11 cellular contexts compared by ENCODE assay signal in the genomic region with DNA sequence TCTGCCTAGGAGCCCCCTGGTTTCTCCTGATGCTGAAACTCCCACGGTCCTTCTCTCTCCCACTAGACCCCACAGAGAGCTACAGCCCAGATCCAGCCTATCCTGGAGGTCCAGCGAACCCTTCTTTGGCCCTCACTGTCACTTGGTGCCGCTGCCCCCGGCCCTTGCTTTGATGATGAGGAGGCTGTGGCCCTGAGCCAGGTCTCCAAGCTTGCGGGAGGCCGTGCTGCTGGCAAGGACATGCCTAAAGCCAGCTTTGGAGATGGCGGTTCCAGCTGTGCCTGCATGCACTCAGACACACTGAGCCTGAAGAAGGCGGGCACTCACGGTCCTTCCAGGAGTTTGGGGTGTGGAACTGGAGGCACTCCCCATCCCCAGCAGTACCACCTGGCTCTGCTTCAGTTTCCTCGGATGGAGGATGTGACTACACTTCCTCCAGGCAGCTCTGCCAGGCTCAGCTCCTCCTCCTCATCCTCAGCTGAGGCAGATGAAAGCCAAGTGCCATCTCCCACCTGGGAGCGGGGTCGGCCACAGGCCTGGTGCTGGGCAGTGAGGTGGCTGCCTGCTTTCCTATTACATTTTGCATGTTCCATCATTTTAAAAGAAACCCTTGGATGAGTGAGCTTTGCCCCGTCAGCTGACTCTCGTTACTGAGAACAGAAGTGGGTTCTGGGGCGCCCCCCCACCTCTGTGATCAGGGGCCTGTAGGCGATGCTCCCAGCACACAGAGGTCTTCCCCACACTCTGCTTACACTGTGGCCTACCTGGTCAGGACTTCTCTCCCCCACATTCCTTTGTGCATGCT. TPM values are rescaled to one million over a fixed set of nuclear protein-coding genes. Genes with fewer than 3 reads are reported as not detected.
DNase-seq lines count a peak whose midpoint lies in the region; FAIRE-seq and TF ChIP-seq lines count a peak whose summit lies in the region.
"Had no signal": no experiment of that assay in that cellular context is flagged by ENCODE, and none has a peak within 500 bp of the region (broad histone marks: within the 10 kb centered on the region; RNA-seq: fewer than 3 reads in every experiment).

No MANE protein-coding gene starts in this region.

- no peak for TF ChIP-seq CTCF in GM06990 (IDR thresholded peaks at IDR 0.05; ENCODE audit: insufficient read depth, low read length, poor library complexity, severe bottlenecking)
- no peak for TF ChIP-seq CTCF in OCI-LY1 (IDR thresholded peaks at IDR 0.05; ENCODE audit: low read length)
- TF ChIP-seq CTCF in coronary artery (IDR thresholded peaks at IDR 0.05), result no peak
- TF ChIP-seq CTCF in osteoblast (IDR thresholded peaks at IDR 0.05; ENCODE audit: extremely low read depth, low read depth, low read length), result no peak
- no peak for TF ChIP-seq CTCF in endodermal cell (conservative IDR thresholded peaks at IDR 0.05)

- H3K79me2 ChIP-seq in OCI-LY1 (ENCODE audit: insufficient read depth, low read length) (no peaks in the 10 kb centered on the region), osteoblast (ENCODE audit: insufficient read depth, low read length) (peaks cover 33% of the 10 kb centered on the region)

- FAIRE-seq in RCC 7860 (lab: Jason Lieb, UNC), result no peak
- FAIRE-seq: G401.6 had no signal

- DNase-seq in GM06990 (ENCODE audit: extremely low read depth, insufficient read length) (no peak), coronary artery (ENCODE audit: low spot score) (no peak), osteoblast (ENCODE audit: insufficient read length, low spot score, missing footprints) (peak; percentile 48), NCI-H524 (lab: John Stamatoyannopoulos, UW) (no peak), endodermal cell (no peak), RCC 7860 (ENCODE audit: low spot score) (no peak)
- DNase-seq: dorsolateral prefrontal cortex, NCI-H1694 had no signal

- H3K27ac ChIP-seq in OCI-LY1 (ENCODE audit: low read depth, low read length, poor library complexity, severe bottlenecking) (peak overlapping the region; percentile 85), coronary artery (peak overlapping the region; percentile 51 to 69), osteoblast (ENCODE audit: low read depth, low read length) (peak overlapping the region; percentile 38), endodermal cell (ENCODE audit: low read depth, low read length) (no peak overlapping the region)

- no peaks in the 10 kb centered on the region for H3K27me3 ChIP-seq in GM06990 (replicated peaks; ENCODE audit: control insufficient read depth, insufficient read depth, low read length)
- no peaks in the 10 kb centered on the region for H3K27me3 ChIP-seq in OCI-LY1 (ENCODE audit: insufficient read depth, low read length)
- no peaks in the 10 kb centered on the region for H3K27me3 ChIP-seq in osteoblast (ENCODE audit: insufficient read depth, low read length)
- no peaks in the 10 kb centered on the region for H3K27me3 ChIP-seq in endodermal cell (ENCODE audit: control insufficient read depth, insufficient read depth, low read length, poor library complexity, severe bottlenecking)
- H3K27me3 ChIP-seq: dorsolateral prefrontal cortex, SJSA1 had no signal

- H3K4me1 ChIP-seq in OCI-LY1 (ENCODE audit: insufficient read depth, low read length, severe bottlenecking) (peaks cover 34% of the 10 kb centered on the region), osteoblast (ENCODE audit: insufficient read depth, low read length) (peaks cover 15% of the 10 kb centered on the region), endodermal cell (ENCODE audit: control insufficient read depth, insufficient read depth, low read length) (no peaks in the 10 kb centered on the region)

- H2AFZ ChIP-seq in OCI-LY1 (ENCODE audit: low read length) (no peak overlapping the region), osteoblast (ENCODE audit: low read length) (no peak overlapping the region)

- H3K4me3 ChIP-seq in GM06990 (replicated peaks; ENCODE audit: low read depth, low read length) (peak overlapping the region; percentile 45), OCI-LY1 (ENCODE audit: low read depth, low read length, poor library complexity, severe bottlenecking) (peak overlapping the region; percentile 11), coronary artery (no peak overlapping the region), osteoblast (ENCODE audit: insufficient read depth, low read length) (no peak overlapping the region), endodermal cell (ENCODE audit: low read length) (no peak overlapping the region)
- H3K4me3 ChIP-seq: dorsolateral prefrontal cortex, SJSA1 had no signal

- H3K27ac Mint-ChIP-seq in endodermal cell, result no peak overlapping the region

- H3K9ac ChIP-seq in OCI-LY1 (ENCODE audit: low read length), result peak overlapping the region; percentile 20; the same call in 1 of the 2 replicates
- no peak overlapping the region for H3K9ac ChIP-seq in endodermal cell (ENCODE audit: extremely low read depth, low read length, poor library complexity, severe bottlenecking)

- no peaks in the 10 kb centered on the region for H3K9me3 Mint-ChIP-seq in endodermal cell

- peaks cover 38% of the 10 kb centered on the region for H3K36me3 Mint-ChIP-seq in endodermal cell (ENCODE audit: low read depth)

- no peaks in the 10 kb centered on the region for H3F3A ChIP-seq in OCI-LY1 (ENCODE audit: insufficient read depth, low read length)

- H3K9me3 ChIP-seq in OCI-LY1 (ENCODE audit: low read length) (no peaks in the 10 kb centered on the region), osteoblast (ENCODE audit: low read depth, low read length) (no peaks in the 10 kb centered on the region), endodermal cell (ENCODE audit: control insufficient read depth, low read length) (no peaks in the 10 kb centered on the region)
- H3K9me3 ChIP-seq: SJSA1 had no signal

- H4K20me1 ChIP-seq in OCI-LY1 (ENCODE audit: insufficient read depth, low read length) (no peaks in the 10 kb centered on the region), osteoblast (ENCODE audit: insufficient read depth, low read length) (peaks cover 28% of the 10 kb centered on the region)

- H3K9me2 ChIP-seq in OCI-LY1 (ENCODE audit: low read depth, low read length), result no peaks in the 10 kb centered on the region

- H3K27me3 Mint-ChIP-seq in endodermal cell (ENCODE audit: insufficient read depth), result no peaks in the 10 kb centered on the region

- H3K36me3 ChIP-seq in GM06990 (ENCODE audit: control insufficient read depth, insufficient read depth, low read length) (peaks cover 41% of the 10 kb centered on the region), OCI-LY1 (ENCODE audit: insufficient read depth, low read length) (peaks cover 38% of the 10 kb centered on the region; the same call in 1 of the 2 replicates), osteoblast (ENCODE audit: insufficient read depth, low read length) (peaks cover 43% of the 10 kb centered on the region), endodermal cell (ENCODE audit: control insufficient read depth, insufficient read depth, low read length) (peaks cover 48% of the 10 kb centered on the region)

- H3K4me1 Mint-ChIP-seq in endodermal cell, result no peaks in the 10 kb centered on the region

- H3K4me2 ChIP-seq in OCI-LY1 (ENCODE audit: low read length) (peak overlapping the region; percentile 49), osteoblast (ENCODE audit: insufficient read depth, low read length) (no peak overlapping the region)

- no peak overlapping the region for H3K4me3 Mint-ChIP-seq in endodermal cell

- 90 to 91% methylated on average over 7 to 16 of the region's 16 CpGs for WGBS in endodermal cell (ENCODE audit: insufficient coverage in 1 of 2, insufficient read length in 1 of 2), 2 experiments

RNA-seq across cellular contexts. Expression of gene TNIP2, which starts 9.0 kb away (rescaled TPM):
- 37.7 and 44.9 TPM in 2 replicates for total RNA-seq in osteoblast
- 10 to 100 TPM; 33.1 to 36.5 TPM for total RNA-seq in endodermal cell
- polyA plus RNA-seq in endodermal cell (2013, experiment 1 of 2), result 23.3 TPM
- polyA plus RNA-seq in endodermal cell (2013, experiment 2 of 2), result 22.1 TPM

RNA-seq across cellular contexts. Expression of gene SH3BP2, which starts 45.8 kb away (rescaled TPM):
- total RNA-seq in osteoblast (26.4 and 28.0 TPM in 2 replicates), endodermal cell (10 to 100 TPM; 40.5 to 43.8 TPM)
- 28.2 TPM for polyA plus RNA-seq in endodermal cell (2013, experiment 1 of 2)
- 21.3 TPM for polyA plus RNA-seq in endodermal cell (2013, experiment 2 of 2)

Comparison
In these comparisons a context has a peak if more than half of its experiments do, and no peak if none do; other contexts are left out.
1. H3K4me3 ChIP-seq: peak in GM06990 (single experiment) and OCI-LY1 (single experiment); none in coronary artery (single experiment), osteoblast (single experiment) and endodermal cell (single experiment).